In genomic region chr13:46361535-46361934, GRCh38 we compare ENCODE assay signal across 30 cellular contexts.
"Had no signal": no experiment of that assay in that cellular context is flagged by ENCODE, and none has a peak within 500 bp of the region (broad histone marks: within the 10 kb centered on the region; RNA-seq: fewer than 3 reads in every experiment).

No MANE protein-coding gene starts in this region.

- ATAC-seq: gastroesophageal sphincter; left colon; natural killer cell; psoas muscle; stimulated activated naive B cell treated with anti-CD40 and anti-IgM and Interleukin-4, amounts not matched to agents 10 μg/mL and 1 μg/mL and 100 μg/mL, for 72 hours; upper lobe of right lung; WTC11 had no signal

- DNase-seq: activated CD4-positive, alpha-beta memory T cell treated with anti-CD3 and anti-CD28 coated beads, Interleukin-2, amount 10 ng/mL, durations not matched to agents 7 days and 5 days; activated CD4-positive, alpha-beta T cell treated with anti-CD3 and anti-CD28 coated beads for 1 hour; activated CD4-positive, alpha-beta T cell treated with anti-CD3 and anti-CD28 coated beads, Interleukin-2, amount 10 ng/mL, durations not matched to agents 7 days and 5 days; activated CD8-positive, alpha-beta memory T cell treated with anti-CD3 and anti-CD28 coated beads, Interleukin-2, amount 50 U/mL, for 48 hours; activated gamma-delta T cell; activated naive CD4-positive, alpha-beta T cell treated with anti-CD3 and anti-CD28 coated beads, Interleukin-2, amount 10 ng/mL, durations not matched to agents 7 days and 5 days; activated naive CD8-positive, alpha-beta T cell treated with anti-CD3 and anti-CD28 coated beads, Interleukin-2, amount 10 ng/mL, durations not matched to agents 7 days and 5 days; activated T-cell treated with anti-CD3 and anti-CD28 coated beads, Interleukin-2, amount 50 U/mL, for 24 hours; colonic mucosa; dorsolateral prefrontal cortex; effector memory CD4-positive, alpha-beta T cell; erythroblast; hippocampal formation; kidney; left colon; mammary epithelial cell; natural killer cell; occipital lobe; psoas muscle; stimulated activated CD4-positive, alpha-beta T cell treated with anti-CD3 and anti-CD28 coated beads, Interleukin-15, amount 100 ng/mL, for 24 hours; stimulated activated CD4-positive, alpha-beta T cell treated with anti-CD3 and anti-CD28 coated beads, Interleukin-2, amount 100 ng/mL, for 24 hours; stimulated activated naive B cell treated with anti-CD40 and anti-IgM and Interleukin-4, amounts not matched to agents 10 μg/mL and 1 μg/mL and 100 μg/mL, for 72 hours; stomach; T-helper 2 cell; thyroid gland; upper lobe of right lung had no signal

- H3K4me3 ChIP-seq: colonic mucosa, dorsolateral prefrontal cortex, gastroesophageal sphincter, neural progenitor cell, psoas muscle, right atrium auricular region, stomach, thyroid gland, upper lobe of right lung had no signal
